In genomic region chr4:112297495-112297894, GRCh38 we compare ENCODE assay signal across 8 cellular contexts. TPM values are rescaled to one million over a fixed set of nuclear protein-coding genes. Genes with fewer than 3 reads are reported as not detected.
DNase-seq lines count a peak whose midpoint lies in the region; ATAC-seq and TF ChIP-seq lines count a peak whose summit lies in the region.

No MANE protein-coding gene starts in this region.

- H3K36me3 ChIP-seq in SJSA1 (no peaks in the 10 kb centered on the region), smooth muscle cell (ENCODE audit: low read depth) (no peaks in the 10 kb centered on the region)

- no peaks in the 10 kb centered on the region for H3K79me2 ChIP-seq in smooth muscle cell (ENCODE audit: low read depth)

- TF ChIP-seq CTCF in foreskin keratinocyte (conservative IDR thresholded peaks at IDR 0.05) (no peak), smooth muscle cell (IDR thresholded peaks at IDR 0.05; ENCODE audit: borderline replicate concordance, insufficient read depth, poor library complexity, severe bottlenecking) (no peak), glutamatergic neuron (IDR thresholded peaks at IDR 0.05; ENCODE audit: partially characterized antibody, unreplicated experiment) (no peak)

- ATAC-seq in GM21390 (IDR thresholded peaks at IDR 0.05; ENCODE audit: unreplicated experiment), result peak; percentile 8
- ATAC-seq in foreskin keratinocyte, result peak; percentile 25
- ATAC-seq in HG02973 (IDR thresholded peaks at IDR 0.05; ENCODE audit: unreplicated experiment), result no peak

- DNase-seq in SJSA1 (ENCODE audit: low read depth in 1 of 2, low spot score in 2 of 2), result no peak
- no peak for DNase-seq in foreskin keratinocyte
- no peak for DNase-seq in smooth muscle cell (lab: John Stamatoyannopoulos, UW; ENCODE audit: unreplicated experiment)
- no peak for DNase-seq in AG20443 (ENCODE audit: low spot score)
- no peak for DNase-seq in glutamatergic neuron
- DNase-seq in NCI-H2029 (lab: John Stamatoyannopoulos, UW), result no peak

- peak overlapping the region; percentile 33 for H3K4me3 ChIP-seq in SJSA1
- H3K4me3 ChIP-seq in smooth muscle cell, result peak overlapping the region; percentile 56

- H3K27ac ChIP-seq in SJSA1 (peak overlapping the region; percentile 52), foreskin keratinocyte (peak overlapping the region; percentile 64), smooth muscle cell (ENCODE audit: low read depth) (peak overlapping the region; percentile 65)

- no peak overlapping the region for H3K4me3 Mint-ChIP-seq in glutamatergic neuron (ENCODE audit: unreplicated experiment)

- no peak overlapping the region for H3K9ac ChIP-seq in smooth muscle cell (ENCODE audit: low read depth)

- no peaks in the 10 kb centered on the region for H3F3A ChIP-seq in smooth muscle cell (ENCODE audit: low read depth)

- no peaks in the 10 kb centered on the region for H3K27me3 Mint-ChIP-seq in glutamatergic neuron (ENCODE audit: unreplicated experiment)

- H3K4me2 ChIP-seq in smooth muscle cell, result peak overlapping the region; percentile 80

- H3K4me1 ChIP-seq in SJSA1 (replicated peaks) (0 out of 2 replicates have a peak, but pooled peaks cover 3% of the 10 kb centered on the region), foreskin keratinocyte (peaks cover 13% of the 10 kb centered on the region), smooth muscle cell (ENCODE audit: low read depth) (peaks cover 4% of the 10 kb centered on the region)

- no peaks in the 10 kb centered on the region for H3K4me1 Mint-ChIP-seq in glutamatergic neuron (ENCODE audit: low read depth, unreplicated experiment)

- H2AFZ ChIP-seq in smooth muscle cell (ENCODE audit: low read depth), result peak overlapping the region; percentile 76

- H3K27ac Mint-ChIP-seq in glutamatergic neuron (ENCODE audit: unreplicated experiment), result no peak overlapping the region

- H3K36me3 Mint-ChIP-seq in glutamatergic neuron (ENCODE audit: unreplicated experiment), result no peaks in the 10 kb centered on the region

- H3K9me3 Mint-ChIP-seq in glutamatergic neuron (ENCODE audit: unreplicated experiment), result no peaks in the 10 kb centered on the region

- H3K9me3 ChIP-seq in SJSA1 (replicated peaks) (no peaks in the 10 kb centered on the region), smooth muscle cell (replicated peaks; ENCODE audit: low read depth) (no peaks in the 10 kb centered on the region)

- WGBS in smooth muscle cell (ENCODE audit: low lambda C conversion rate), result 6% methylated on average over 1 of the region's 1 CpG

- H3K27me3 ChIP-seq in SJSA1 (replicated peaks) (no peaks in the 10 kb centered on the region), foreskin keratinocyte (no peaks in the 10 kb centered on the region), smooth muscle cell (ENCODE audit: low read depth) (peaks cover 12% of the 10 kb centered on the region)

- no peaks in the 10 kb centered on the region for H4K20me1 ChIP-seq in smooth muscle cell (ENCODE audit: low read depth)

RNA-seq across cellular contexts. Expression of gene ALPK1, which starts 0.3 kb away (rescaled TPM):
- total RNA-seq in SJSA1 (2014; rRNA removed; shearing (Covaris generic)), result 7.0 and 9.6 TPM in 2 replicates
- total RNA-seq in foreskin keratinocyte (5.6 and 7.0 TPM in 2 replicates), smooth muscle cell (4.4 and 16.8 TPM in 2 replicates), glutamatergic neuron (ENCODE audit: unreplicated experiment) (0.86 TPM)
- polyA plus RNA-seq in foreskin keratinocyte (2.4 and 2.7 TPM in 2 replicates), smooth muscle cell (3.9 and 6.0 TPM in 2 replicates)

RNA-seq across cellular contexts. Expression of gene TIFA, which starts 11.8 kb away (rescaled TPM):
- total RNA-seq in SJSA1 (2014; rRNA removed; shearing (Covaris generic)), result 22.3 and 39.4 TPM in 2 replicates
- total RNA-seq in foreskin keratinocyte (10.3 and 11.2 TPM in 2 replicates), smooth muscle cell (10.3 and 14.2 TPM in 2 replicates), glutamatergic neuron (ENCODE audit: unreplicated experiment) (3.0 TPM)
- polyA plus RNA-seq in foreskin keratinocyte (6.1 and 7.8 TPM in 2 replicates), smooth muscle cell (7.8 and 8.1 TPM in 2 replicates)
